37 cellular contexts compared by ENCODE assay signal in genomic region chr2:108119492-108119891, GRCh38.
"Had no signal": no experiment of that assay in that cellular context is flagged by ENCODE, and none has a peak within 500 bp of the region (broad histone marks: within the 10 kb centered on the region; RNA-seq: fewer than 3 reads in every experiment).

No MANE protein-coding gene starts in this region.

- H3K27ac ChIP-seq: adrenal gland, ascending aorta, body of pancreas, brain microvascular endothelial cell, breast epithelium, cardiac muscle cell had no signal

- FAIRE-seq: astrocyte, bronchial epithelial cell, colon had no signal

- H3K4me3 Mint-ChIP-seq: activated naive CD4-positive, alpha-beta T cell treated with anti-CD3 and anti-CD28 coated beads for 36 hours; activated naive CD4-positive, alpha-beta T cell treated with anti-CD3 and anti-CD28 coated beads, Interleukin-2, amount 10 ng/mL, durations not matched to agents 7 days and 5 days; activated naive CD4-positive, alpha-beta T cell treated with anti-CD3 and anti-CD28 coated beads, Interleukin-2, amount 50 U/mL, for 24 hours; activated naive CD8-positive, alpha-beta T cell; activated naive CD8-positive, alpha-beta T cell treated with anti-CD3 and anti-CD28 coated beads for 36 hours; activated naive CD8-positive, alpha-beta T cell treated with anti-CD3 and anti-CD28 coated beads, Interleukin-2, amount 10 ng/mL, durations not matched to agents 7 days and 5 days; activated naive CD8-positive, alpha-beta T cell treated with anti-CD3 and anti-CD28 coated beads, Interleukin-2, amount 50 U/mL, for 24 hours; activated T-cell treated with anti-CD3 and anti-CD28 coated beads, Interleukin-2, amount 50 U/mL, for 4 hours; activated T-cell treated with anti-CD3 and anti-CD28 coated beads, Interleukin-2, amount 50 U/mL, for 72 hours; activated T-helper 1 cell treated with anti-CD3 and anti-CD28 coated beads, Interleukin-12 subunit alpha, Interleukin-12 subunit beta, Interleukin-2, Interleukin-4 antibody, amounts not matched to agents 30 ng/mL and 10 ng/mL and 1 ng/mL, durations not matched to agents 14 hours and 24 hours and 36 hours; activated T-helper 17 cell treated with anti-CD3 and anti-CD28 coated beads, Interleukin-2, amount 50 U/mL, for 72 hours; brain; central memory CD8-positive, alpha-beta T cell had no signal

- H3K36me3 ChIP-seq: adrenal gland, ascending aorta, brain microvascular endothelial cell, breast epithelium, cardiac muscle cell had no signal

- DNase-seq: activated effector memory CD4-positive, alpha-beta T cell treated with anti-CD3 and anti-CD28 coated beads, Interleukin-2, amount 50 U/mL, for 16 hours; activated effector memory CD4-positive, alpha-beta T cell treated with Interleukin-2 at 50 U/mL for 16 hours; activated gamma-delta T cell; activated gamma-delta T cell treated with Interleukin-2 at 50 U/mL for 16 hours; activated naive CD4-positive, alpha-beta T cell; activated naive CD4-positive, alpha-beta T cell treated with anti-CD3 and anti-CD28 coated beads for 36 hours; activated naive CD4-positive, alpha-beta T cell treated with anti-CD3 and anti-CD28 coated beads, Interleukin-2, amount 10 ng/mL, durations not matched to agents 7 days and 5 days; activated naive CD4-positive, alpha-beta T cell treated with anti-CD3 and anti-CD28 coated beads, Interleukin-2, amount 50 U/mL, for 16 hours; activated naive CD4-positive, alpha-beta T cell treated with Interleukin-2 at 50 U/mL for 16 hours; activated naive CD8-positive, alpha-beta T cell treated with anti-CD3 and anti-CD28 coated beads for 36 hours; activated naive CD8-positive, alpha-beta T cell treated with anti-CD3 and anti-CD28 coated beads, Interleukin-2, amount 10 ng/mL, durations not matched to agents 7 days and 5 days; activated naive CD8-positive, alpha-beta T cell treated with anti-CD3 and anti-CD28 coated beads, Interleukin-2, amount 50 U/mL, for 24 hours; activated T-cell treated with anti-CD3 and anti-CD28 coated beads, Interleukin-2, amount 50 U/mL, for 4 hours; activated T-cell treated with anti-CD3 and anti-CD28 coated beads, Interleukin-2, amount 50 U/mL, for 48 hours; activated T-cell treated with anti-CD3 and anti-CD28 coated beads, Interleukin-2, amount 50 U/mL, for 72 hours; adrenal gland; amniotic stem cell; anterior cingulate cortex; aorta; body of pancreas; brain microvascular endothelial cell; central memory CD4-positive, alpha-beta T cell; cerebellar nuclear complex had no signal

- ATAC-seq: activated naive CD4-positive, alpha-beta T cell treated with anti-CD3 and anti-CD28 coated beads, Interleukin-2, amount 50 U/mL, for 72 hours; activated naive CD8-positive, alpha-beta T cell treated with anti-CD3 and anti-CD28 coated beads, Interleukin-2, amount 50 U/mL, for 24 hours; activated T-cell treated with anti-CD3 and anti-CD28 coated beads, Interleukin-2, amount 50 U/mL, for 4 hours; activated T-cell treated with anti-CD3 and anti-CD28 coated beads, Interleukin-2, amount 50 U/mL, for 72 hours; activated T-helper 17 cell treated with anti-CD3 and anti-CD28 coated beads, Interleukin-2, amount 50 U/mL, for 72 hours; body of pancreas had no signal

- H3K36me3 Mint-ChIP-seq: activated naive CD4-positive, alpha-beta T cell treated with anti-CD3 and anti-CD28 coated beads, Interleukin-2, amount 10 ng/mL, durations not matched to agents 7 days and 5 days; activated naive CD4-positive, alpha-beta T cell treated with anti-CD3 and anti-CD28 coated beads, Interleukin-2, amount 50 U/mL, for 24 hours; activated naive CD4-positive, alpha-beta T cell treated with anti-CD3 and anti-CD28 coated beads, Interleukin-2, amount 50 U/mL, for 72 hours; activated naive CD8-positive, alpha-beta T cell; activated naive CD8-positive, alpha-beta T cell treated with anti-CD3 and anti-CD28 coated beads for 36 hours; activated naive CD8-positive, alpha-beta T cell treated with anti-CD3 and anti-CD28 coated beads, Interleukin-2, amount 10 ng/mL, durations not matched to agents 7 days and 5 days; brain had no signal

- H3K27ac Mint-ChIP-seq: activated naive CD4-positive, alpha-beta T cell treated with anti-CD3 and anti-CD28 coated beads for 36 hours; activated naive CD4-positive, alpha-beta T cell treated with anti-CD3 and anti-CD28 coated beads, Interleukin-2, amount 10 ng/mL, durations not matched to agents 7 days and 5 days; activated naive CD4-positive, alpha-beta T cell treated with anti-CD3 and anti-CD28 coated beads, Interleukin-2, amount 50 U/mL, for 24 hours; activated naive CD4-positive, alpha-beta T cell treated with anti-CD3 and anti-CD28 coated beads, Interleukin-2, amount 50 U/mL, for 72 hours; activated naive CD8-positive, alpha-beta T cell; activated naive CD8-positive, alpha-beta T cell treated with anti-CD3 and anti-CD28 coated beads for 36 hours; activated naive CD8-positive, alpha-beta T cell treated with anti-CD3 and anti-CD28 coated beads, Interleukin-2, amount 10 ng/mL, durations not matched to agents 7 days and 5 days; activated naive CD8-positive, alpha-beta T cell treated with anti-CD3 and anti-CD28 coated beads, Interleukin-2, amount 50 U/mL, for 24 hours; activated T-cell treated with anti-CD3 and anti-CD28 coated beads, Interleukin-2, amount 50 U/mL, for 72 hours; activated T-helper 1 cell treated with anti-CD3 and anti-CD28 coated beads, Interleukin-12 subunit alpha, Interleukin-12 subunit beta, Interleukin-2, Interleukin-4 antibody, amounts not matched to agents 30 ng/mL and 10 ng/mL and 1 ng/mL, durations not matched to agents 14 hours and 24 hours and 36 hours; activated T-helper 17 cell treated with anti-CD3 and anti-CD28 coated beads, Interleukin-2, amount 50 U/mL, for 72 hours; activated T-helper 2 cell treated with anti-CD3 and anti-CD28 coated beads, Interferon-gamma antibody, Interleukin-2, Interleukin-4, amounts not matched to agents 10 μg/mL and 5 μg/mL and 100 μg/mL, durations not matched to agents 14 hours and 24 hours and 36 hours; brain had no signal

- H3K4me1 Mint-ChIP-seq: activated naive CD4-positive, alpha-beta T cell treated with anti-CD3 and anti-CD28 coated beads, Interleukin-2, amount 10 ng/mL, durations not matched to agents 7 days and 5 days; activated naive CD4-positive, alpha-beta T cell treated with anti-CD3 and anti-CD28 coated beads, Interleukin-2, amount 50 U/mL, for 24 hours; activated naive CD8-positive, alpha-beta T cell treated with anti-CD3 and anti-CD28 coated beads for 36 hours; activated naive CD8-positive, alpha-beta T cell treated with anti-CD3 and anti-CD28 coated beads, Interleukin-2, amount 10 ng/mL, durations not matched to agents 7 days and 5 days; activated naive CD8-positive, alpha-beta T cell treated with anti-CD3 and anti-CD28 coated beads, Interleukin-2, amount 50 U/mL, for 24 hours; activated T-helper 17 cell treated with anti-CD3 and anti-CD28 coated beads, Interleukin-2, amount 50 U/mL, for 72 hours; central memory CD8-positive, alpha-beta T cell had no signal

- H3K4me1 ChIP-seq: adrenal gland, ascending aorta, body of pancreas, breast epithelium had no signal

- H3K9me3 ChIP-seq: adrenal gland, ascending aorta, body of pancreas, breast epithelium had no signal

- H3K27me3 ChIP-seq: adrenal gland, ascending aorta, body of pancreas, brain microvascular endothelial cell, breast epithelium, cardiac muscle cell had no signal

- H3K27me3 Mint-ChIP-seq: activated naive CD4-positive, alpha-beta T cell treated with anti-CD3 and anti-CD28 coated beads, Interleukin-2, amount 10 ng/mL, durations not matched to agents 7 days and 5 days; activated naive CD8-positive, alpha-beta T cell treated with anti-CD3 and anti-CD28 coated beads, Interleukin-2, amount 10 ng/mL, durations not matched to agents 7 days and 5 days; brain; central memory CD8-positive, alpha-beta T cell had no signal

- H3K4me3 ChIP-seq: adrenal gland, ascending aorta, body of pancreas, breast epithelium, cardiac muscle cell had no signal
